In the genomic region with DNA sequence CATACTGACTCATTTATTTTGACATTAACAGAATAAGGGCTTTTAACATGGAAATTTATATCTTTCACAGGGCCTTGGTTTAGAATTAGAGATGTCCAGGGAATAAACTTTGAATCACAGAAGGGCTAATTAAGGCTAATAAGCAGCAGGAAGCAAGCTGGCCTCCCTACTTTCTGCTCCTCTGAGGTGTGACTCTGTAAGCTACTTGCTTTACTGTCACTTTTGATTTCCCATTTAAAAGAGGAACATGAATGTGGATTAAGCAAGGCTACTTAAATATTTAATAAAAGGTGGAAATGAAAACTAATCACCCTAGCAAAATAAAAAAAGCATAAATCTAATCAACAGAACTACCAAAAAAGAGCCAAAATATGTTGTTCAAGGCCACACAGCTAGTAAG, we compare ENCODE assay signal across 17 cellular contexts. TPM values are rescaled to one million over a fixed set of nuclear protein-coding genes. Genes with fewer than 3 reads are reported as not detected.
DNase-seq lines count a peak whose midpoint lies in the region; ATAC-seq and TF ChIP-seq lines count a peak whose summit lies in the region.
"Had no signal": no experiment of that assay in that cellular context is flagged by ENCODE, and none has a peak within 500 bp of the region (broad histone marks: within the 10 kb centered on the region; RNA-seq: fewer than 3 reads in every experiment).

No MANE protein-coding gene starts in this region.

- H4K20me1 ChIP-seq in Karpas-422 (ENCODE audit: insufficient read depth, low read depth, low read length): no peaks in the 10 kb centered on the region

- no peaks in the 10 kb centered on the region for H3K9me2 ChIP-seq in Karpas-422 (replicated peaks; ENCODE audit: insufficient read depth, low read length)

- H3K36me3 ChIP-seq in Karpas-422 (ENCODE audit: insufficient read depth, low read length) (no peaks in the 10 kb centered on the region), left lung (no peaks in the 10 kb centered on the region)
- H3K36me3 ChIP-seq: BE2C, HAP-1 had no signal

- H3K4me2 ChIP-seq in Karpas-422 (ENCODE audit: low read depth, low read length, poor library complexity, severe bottlenecking): peak overlapping the region; percentile 4

- no peaks in the 10 kb centered on the region for H3K79me2 ChIP-seq in Karpas-422 (ENCODE audit: low read length)

- H3K9ac ChIP-seq in Karpas-422 (ENCODE audit: low read length): no peak overlapping the region; the same call in 1 of the 2 replicates

- 0 out of 2 replicates have a peak overlapping the region, but pooled peaks have one; percentile 47 for H2AFZ ChIP-seq in Karpas-422 (ENCODE audit: low read length)

- peaks cover 14% of the 10 kb centered on the region for H3K4me1 Mint-ChIP-seq in memory B cell
- H3K4me1 Mint-ChIP-seq in T-helper 17 cell: no peaks in the 10 kb centered on the region
- H3K4me1 Mint-ChIP-seq: CD4-positive, alpha-beta memory T cell had no signal

- DNase-seq in SKM-1 treated with dmso at 0.1 percent for 144 hours (lab: John Stamatoyannopoulos, UW; ENCODE audit: unreplicated experiment) (peak; percentile 9), SKM-1 (lab: John Stamatoyannopoulos, UW; ENCODE audit: unreplicated experiment) (no peak), Karpas-422 (peak; percentile 56), memory B cell (ENCODE audit: low spot score in 2 of 2) (no peak), T-helper 17 cell (no peak), left lung (no peak)
- no peak for DNase-seq in activated T-cell treated with anti-CD3 and anti-CD28 coated beads, Interleukin-2, amount 50 U/mL, for 1 hour
- DNase-seq: BE2C; C1 segment of cervical spinal cord; CD4-positive, alpha-beta memory T cell; DMS79 treated with DMSO at 0.1 percent for 48 hours; EL had no signal

- intact Hi-C loops in left lung (cut with DNase I): loop anchor here in 1 of 2 donors (10.0 kb wide), 1 partner anchor 74 kb away; no protein-coding TSS in a partner anchor

- no peaks in the 10 kb centered on the region for H3K27me3 ChIP-seq in Karpas-422 (ENCODE audit: low read length)
- peaks cover 0 to 8% of the 10 kb centered on the region in 2 donors for H3K27me3 ChIP-seq in left lung
- H3K27me3 ChIP-seq: BE2C had no signal

- no peak overlapping the region for H3K27ac Mint-ChIP-seq in memory B cell
- H3K27ac Mint-ChIP-seq in T-helper 17 cell: no peak overlapping the region
- H3K27ac Mint-ChIP-seq: CD4-positive, alpha-beta memory T cell had no signal

- H3K36me3 Mint-ChIP-seq in memory B cell: no peaks in the 10 kb centered on the region
- no peaks in the 10 kb centered on the region for H3K36me3 Mint-ChIP-seq in T-helper 17 cell (ENCODE audit: low read depth)
- H3K36me3 Mint-ChIP-seq: CD4-positive, alpha-beta memory T cell had no signal

- H3K9me3 Mint-ChIP-seq in memory B cell: no peaks in the 10 kb centered on the region
- H3K9me3 Mint-ChIP-seq: CD4-positive, alpha-beta memory T cell had no signal

- H3K27me3 Mint-ChIP-seq in memory B cell: no peaks in the 10 kb centered on the region
- H3K27me3 Mint-ChIP-seq in T-helper 17 cell: peaks cover 20% of the 10 kb centered on the region

- no peak for TF ChIP-seq CTCF in left lung (IDR thresholded peaks at IDR 0.05)

- H3K4me3 ChIP-seq in Karpas-422 (ENCODE audit: low read length): no peak overlapping the region
- H3K4me3 ChIP-seq in left lung: no peak overlapping the region
- H3K4me3 ChIP-seq: GM12878, HAP-1 had no signal

- H3K4me3 Mint-ChIP-seq in memory B cell: no peak overlapping the region
- H3K4me3 Mint-ChIP-seq in T-helper 17 cell: no peak overlapping the region
- H3K4me3 Mint-ChIP-seq: CD4-positive, alpha-beta memory T cell had no signal

- H3K4me1 ChIP-seq in Karpas-422 (ENCODE audit: low read length) (peaks cover 16% of the 10 kb centered on the region), left lung (no peaks in the 10 kb centered on the region)
- H3K4me1 ChIP-seq: BE2C had no signal

- ATAC-seq in memory B cell (ENCODE audit: low read depth) (peak; percentile 43), T-helper 17 cell (no peak), left lung (no peak)
- ATAC-seq: GM12878 had no signal

- H3K9me3 ChIP-seq in Karpas-422 (ENCODE audit: low read length) (no peaks in the 10 kb centered on the region), T-helper 17 cell (ENCODE audit: control insufficient read depth, low read length, poor library complexity, severe bottlenecking) (no peaks in the 10 kb centered on the region), left lung (no peaks in the 10 kb centered on the region)
- H3K9me3 ChIP-seq: BE2C, HAP-1 had no signal

- no peak overlapping the region for H3K27ac ChIP-seq in Karpas-422 (ENCODE audit: low read length)
- no peak overlapping the region for H3K27ac ChIP-seq in left lung

RNA-seq across cellular contexts. Expression of a gene that starts 28.9 kb away (rescaled TPM):
- total RNA-seq in Karpas-422 (2014; rRNA removed; shearing (Covaris generic); ENCODE audit: low replicate concordance): 0.43 and 2.0 TPM in 2 replicates
- not detected for total RNA-seq in T-helper 17 cell
- total RNA-seq in left lung: 1 to 10 TPM in 1 of 2 donors, under 1 TPM in 1; 0.64 to 2.2 TPM
- total RNA-seq: A172; CD4-positive, alpha-beta memory T cell; G401; H4 had no signal

RNA-seq across cellular contexts. Expression of a gene that starts 50.6 kb away (rescaled TPM):
- total RNA-seq in Karpas-422 (2014; rRNA removed; shearing (Covaris generic); ENCODE audit: low replicate concordance): 109 and 232 TPM in 2 replicates
- 10 to 100 TPM in 1 of 2 donors, 1 to 10 TPM in 1; 1.0 to 22.4 TPM for total RNA-seq in T-helper 17 cell
- 1 to 10 TPM in 1 of 2 donors, under 1 TPM in 1; 0.85 to 3.4 TPM for total RNA-seq in left lung
- total RNA-seq: A172; CD4-positive, alpha-beta memory T cell; G401; H4 had no signal

Comparison
In these comparisons a context has a peak if more than half of its experiments do, and no peak if none do; other contexts are left out.
1. DNase-seq: peak in SKM-1 treated with dmso at 0.1 percent for 144 hours (single experiment) and Karpas-422 (single experiment); none in SKM-1 (single experiment), memory B cell (0 of 2), activated T-cell treated with anti-CD3 and anti-CD28 coated beads, Interleukin-2, amount 50 U/mL, for 1 hour (single experiment), T-helper 17 cell (0 of 3) and left lung (0 of 2).